ENCODE assay signal across 25 cellular contexts in genomic region chr18:38576915-38577314, GRCh38.
DNase-seq lines count a peak whose midpoint lies in the region; ATAC-seq lines count a peak whose summit lies in the region.
"Had no signal": no experiment of that assay in that cellular context is flagged by ENCODE, and none has a peak within 500 bp of the region (broad histone marks: within the 10 kb centered on the region; RNA-seq: fewer than 3 reads in every experiment).

No MANE protein-coding gene starts in this region.

- CTCF ChIA-PET in activated naive CD4-positive, alpha-beta T cell treated with anti-CD3 and anti-CD28 coated beads, Interleukin-2, amount 10 ng/mL, durations not matched to agents 7 days and 5 days (lab: Charles Lee), result no interaction called here
- CTCF ChIA-PET in CD4-positive, alpha-beta memory T cell (lab: Charles Lee; ENCODE audit: partially characterized antibody), result no interaction called here
- CTCF ChIA-PET in T-cell (lab: Charles Lee), result no interaction called here

- peaks cover 24% of the 10 kb centered on the region for H3K4me1 Mint-ChIP-seq in activated naive CD4-positive, alpha-beta T cell treated with anti-CD3 and anti-CD28 coated beads, Interleukin-2, amount 10 ng/mL, durations not matched to agents 7 days and 5 days
- H3K4me1 Mint-ChIP-seq in CD4-positive, alpha-beta memory T cell, result peaks cover 13 to 31% (median 17%) of the 10 kb centered on the region in 4 donors
- H3K4me1 Mint-ChIP-seq in T-cell (peaks cover 31 to 49% (median 35%) of the 10 kb centered on the region in 3 donors), immature natural killer cell (peaks cover 47 to 51% of the 10 kb centered on the region in 2 donors)

- no peak for DNase-seq in activated naive CD4-positive, alpha-beta T cell treated with anti-CD3 and anti-CD28 coated beads, Interleukin-2, amount 10 ng/mL, durations not matched to agents 7 days and 5 days
- DNase-seq in activated naive CD4-positive, alpha-beta T cell treated with Interleukin-2 at 50 U/mL for 16 hours, result no peak
- DNase-seq in CD4-positive, alpha-beta memory T cell, result peak; percentile 30 to 45 (median 42)
- DNase-seq in T-cell, result peak in 4 of 34 experiments; percentile 4 to 11 (median 7)
- peak; percentile 36 to 38 (median 38) for DNase-seq in immature natural killer cell
- DNase-seq in cortex of kidney (lab: John Stamatoyannopoulos, UW), result no peak
- DNase-seq: 8988T; AML-193; C1 segment of cervical spinal cord; DMS79; GOT3; KBM-7; NCI-H1105; NCI-H146; NCI-H2029 treated with DMSO at 0.1 percent for 48 hours; NCI-H345; NCI-H524; NCI-H774; NK-92 treated with Interleukin-12 subunit alpha and Interleukin-12 subunit beta, amount 100 ng/mL, for 24 hours; SHP77 treated with DMSO at 0.1 percent for 48 hours had no signal

- H3K27ac ChIP-seq in CD4-positive, alpha-beta memory T cell (ENCODE audit: low read depth, low read length), result peak overlapping the region; percentile 23
- H3K27ac ChIP-seq: RWPE1, SK-N-MC had no signal

- POLR2A ChIA-PET in CD4-positive, alpha-beta memory T cell (lab: Charles Lee; ENCODE audit: partially characterized antibody), result interaction anchor here (0.7 kb wide), 1 partner anchor 123 kb away, joined by 3 read pairs; no protein-coding TSS in a partner anchor
- POLR2A ChIA-PET in T-cell (lab: Charles Lee), result no interaction called here

- peak overlapping the region; percentile 80 for H3K27ac Mint-ChIP-seq in activated naive CD4-positive, alpha-beta T cell treated with anti-CD3 and anti-CD28 coated beads, Interleukin-2, amount 10 ng/mL, durations not matched to agents 7 days and 5 days
- H3K27ac Mint-ChIP-seq in CD4-positive, alpha-beta memory T cell, result peak overlapping the region; percentile 50 to 96 (median 83)
- H3K27ac Mint-ChIP-seq in T-cell (peak overlapping the region; percentile 55 to 69), immature natural killer cell (peak overlapping the region; percentile 78 to 94 (median 86))

- peaks cover 22% of the 10 kb centered on the region for H3K4me1 ChIP-seq in CD4-positive, alpha-beta memory T cell (ENCODE audit: insufficient read depth, low read length)

- H3K9me3 ChIP-seq in CD4-positive, alpha-beta memory T cell (ENCODE audit: control insufficient read depth in 1 of 2, low read length in 2 of 2), result no peaks in the 10 kb centered on the region

- peaks cover 4% of the 10 kb centered on the region for H3K9me3 Mint-ChIP-seq in activated naive CD4-positive, alpha-beta T cell treated with anti-CD3 and anti-CD28 coated beads, Interleukin-2, amount 10 ng/mL, durations not matched to agents 7 days and 5 days
- H3K9me3 Mint-ChIP-seq in CD4-positive, alpha-beta memory T cell, result peaks cover 0 to 3% (median 0%) of the 10 kb centered on the region in 8 donors
- H3K9me3 Mint-ChIP-seq in T-cell (peaks cover 0 to 5% (median 0%) of the 10 kb centered on the region in 3 donors), immature natural killer cell (no peaks in the 10 kb centered on the region)

- peaks cover 3% of the 10 kb centered on the region for H3K27me3 Mint-ChIP-seq in activated naive CD4-positive, alpha-beta T cell treated with anti-CD3 and anti-CD28 coated beads, Interleukin-2, amount 10 ng/mL, durations not matched to agents 7 days and 5 days
- H3K27me3 Mint-ChIP-seq in CD4-positive, alpha-beta memory T cell, result no peaks in the 10 kb centered on the region
- no peaks in the 10 kb centered on the region for H3K27me3 Mint-ChIP-seq in T-cell
- peaks cover 2 to 5% (median 3%) of the 10 kb centered on the region in 3 donors for H3K27me3 Mint-ChIP-seq in immature natural killer cell (ENCODE audit: low read depth in 3 of 3)

- H3K36me3 Mint-ChIP-seq in activated naive CD4-positive, alpha-beta T cell treated with anti-CD3 and anti-CD28 coated beads, Interleukin-2, amount 10 ng/mL, durations not matched to agents 7 days and 5 days, result no peaks in the 10 kb centered on the region
- no peaks in the 10 kb centered on the region for H3K36me3 Mint-ChIP-seq in CD4-positive, alpha-beta memory T cell
- no peaks in the 10 kb centered on the region for H3K36me3 Mint-ChIP-seq in T-cell
- no peaks in the 10 kb centered on the region for H3K36me3 Mint-ChIP-seq in immature natural killer cell

- H3K4me3 Mint-ChIP-seq in activated naive CD4-positive, alpha-beta T cell treated with anti-CD3 and anti-CD28 coated beads, Interleukin-2, amount 10 ng/mL, durations not matched to agents 7 days and 5 days, result no peak overlapping the region
- H3K4me3 Mint-ChIP-seq in CD4-positive, alpha-beta memory T cell, result peak overlapping the region in 7 of 8 donors; percentile 24 to 86 (median 73)
- H3K4me3 Mint-ChIP-seq in T-cell, result peak overlapping the region in 1 of 3 donors; percentile 69
- H3K4me3 Mint-ChIP-seq in immature natural killer cell, result peak overlapping the region; percentile 72 to 85 (median 77)

- intact Hi-C loops in CD4-positive, alpha-beta memory T cell (cut with micrococcal nuclease), result loop anchor here (2.0 kb wide), 1 partner anchor 364 kb away; no protein-coding TSS in a partner anchor

- no peaks in the 10 kb centered on the region for H3K36me3 ChIP-seq in CD4-positive, alpha-beta memory T cell (ENCODE audit: insufficient read depth, low read length)

- H3K27me3 ChIP-seq in CD4-positive, alpha-beta memory T cell (ENCODE audit: insufficient read depth, low read length), result no peaks in the 10 kb centered on the region

- H3K4me3 ChIP-seq in CD4-positive, alpha-beta memory T cell (ENCODE audit: low read length in 2 of 2), result no peak overlapping the region
- H3K4me3 ChIP-seq: SK-N-MC had no signal

- ATAC-seq in T-cell (replicated peaks in 1 of 4) (peak; percentile 52 to 88 (median 78)), GM18511 (IDR thresholded peaks at IDR 0.05; ENCODE audit: unreplicated experiment) (no peak), HG03175 (IDR thresholded peaks at IDR 0.05; ENCODE audit: unreplicated experiment) (no peak)
- ATAC-seq: HCT116 had no signal

Comparison
In these comparisons a context has a peak if more than half of its experiments do, and no peak if none do; other contexts are left out.
1. DNase-seq: peak in CD4-positive, alpha-beta memory T cell (5 of 5) and immature natural killer cell (3 of 3); none in activated naive CD4-positive, alpha-beta T cell treated with anti-CD3 and anti-CD28 coated beads, Interleukin-2, amount 10 ng/mL, durations not matched to agents 7 days and 5 days (single experiment), activated naive CD4-positive, alpha-beta T cell treated with Interleukin-2 at 50 U/mL for 16 hours (single experiment) and cortex of kidney (single experiment).
2. ATAC-seq: peak in T-cell (4 of 4); none in GM18511 (single experiment) and HG03175 (single experiment).
3. Peak in every context shown above with its lines, with median percentiles within 50 percentile points of each other: H3K27ac Mint-ChIP-seq.